ENCODE assay signal across 10 cellular contexts in genomic region chr22:18109410-18110193, GRCh38. TPM values are rescaled to one million over a fixed set of nuclear protein-coding genes. Genes with fewer than 3 reads are reported as not detected.
DNase-seq lines count a peak whose midpoint lies in the region; ATAC-seq and TF ChIP-seq lines count a peak whose summit lies in the region.
"Had no signal": no experiment of that assay in that cellular context is flagged by ENCODE, and none has a peak within 500 bp of the region (broad histone marks: within the 10 kb centered on the region; RNA-seq: fewer than 3 reads in every experiment).

No MANE protein-coding gene starts in this region.

- no peak for ATAC-seq in activated CD8-positive, alpha-beta T cell treated with anti-CD3 and anti-CD28 coated beads for 36 hours
- ATAC-seq in stimulated activated naive CD8-positive, alpha-beta T cell treated with anti-CD3 and anti-CD28 coated beads, Interleukin-15, amount 100 ng/mL, for 72 hours: no peak
- ATAC-seq in GM18870 (IDR thresholded peaks at IDR 0.05; ENCODE audit: unreplicated experiment): no peak

- H3K4me1 Mint-ChIP-seq in activated CD4-positive, alpha-beta T cell treated with anti-CD3 and anti-CD28 coated beads, Interleukin-2, amount 10 ng/mL, durations not matched to agents 24 days and 14 days: peaks cover 30% of the 10 kb centered on the region
- H3K4me1 Mint-ChIP-seq in activated CD8-positive, alpha-beta T cell treated with anti-CD3 and anti-CD28 coated beads for 36 hours (ENCODE audit: low read depth): peaks cover 34% of the 10 kb centered on the region
- peaks cover 59% of the 10 kb centered on the region for H3K4me1 Mint-ChIP-seq in stimulated activated naive CD8-positive, alpha-beta T cell treated with anti-CD3 and anti-CD28 coated beads, Interleukin-15, amount 100 ng/mL, for 72 hours

- peak overlapping the region; percentile 31 for H3K27ac Mint-ChIP-seq in activated CD4-positive, alpha-beta T cell treated with anti-CD3 and anti-CD28 coated beads, Interleukin-2, amount 10 ng/mL, durations not matched to agents 24 days and 14 days
- no peak overlapping the region for H3K27ac Mint-ChIP-seq in activated CD8-positive, alpha-beta T cell treated with anti-CD3 and anti-CD28 coated beads for 36 hours
- H3K27ac Mint-ChIP-seq in stimulated activated naive CD8-positive, alpha-beta T cell treated with anti-CD3 and anti-CD28 coated beads, Interleukin-15, amount 100 ng/mL, for 72 hours: no peak overlapping the region

- H3K4me3 ChIP-seq in iPS-15b (ENCODE audit: low read depth, low read length): peak overlapping the region; percentile 53

- H3K9me3 Mint-ChIP-seq in activated CD4-positive, alpha-beta T cell treated with anti-CD3 and anti-CD28 coated beads, Interleukin-2, amount 10 ng/mL, durations not matched to agents 24 days and 14 days: peaks cover 11% of the 10 kb centered on the region
- H3K9me3 Mint-ChIP-seq in activated CD8-positive, alpha-beta T cell treated with anti-CD3 and anti-CD28 coated beads for 36 hours: peaks cover 13% of the 10 kb centered on the region
- peaks cover 15 to 20% of the 10 kb centered on the region in 2 donors for H3K9me3 Mint-ChIP-seq in stimulated activated naive CD8-positive, alpha-beta T cell treated with anti-CD3 and anti-CD28 coated beads, Interleukin-15, amount 100 ng/mL, for 72 hours

- TF ChIP-seq CTCF in activated CD8-positive, alpha-beta T cell treated with anti-CD3 and anti-CD28 coated beads for 36 hours (IDR thresholded peaks at IDR 0.05): no peak

- no peak overlapping the region for H3K9ac ChIP-seq in iPS-15b (ENCODE audit: low read depth, low read length)

- CTCF ChIA-PET in activated CD8-positive, alpha-beta T cell treated with anti-CD3 and anti-CD28 coated beads for 36 hours (lab: Charles Lee): no interaction called here

- intact Hi-C loops in activated CD4-positive, alpha-beta T cell treated with anti-CD3 and anti-CD28 coated beads, Interleukin-2, amount 10 ng/mL, durations not matched to agents 24 days and 14 days (cut with micrococcal nuclease): no loop called here
- intact Hi-C loops in activated CD8-positive, alpha-beta T cell treated with anti-CD3 and anti-CD28 coated beads for 36 hours (cut with micrococcal nuclease): no loop called here

- DNase-seq in activated CD4-positive, alpha-beta T cell treated with anti-CD3 and anti-CD28 coated beads, Interleukin-2, amount 10 ng/mL, durations not matched to agents 24 days and 14 days: no peak
- no peak for DNase-seq in activated CD4-positive, alpha-beta T cell treated with anti-CD3 and anti-CD28 coated beads, Interleukin-2, amount 50 U/mL, for 4 hours
- DNase-seq in activated CD8-positive, alpha-beta T cell treated with anti-CD3 and anti-CD28 coated beads for 36 hours: no peak
- DNase-seq in stimulated activated naive CD8-positive, alpha-beta T cell treated with anti-CD3 and anti-CD28 coated beads, Interleukin-15, amount 100 ng/mL, for 72 hours: no peak
- no peak for DNase-seq in SHP77 treated with DMSO at 0.1 percent for 48 hours (lab: John Stamatoyannopoulos, UW)
- DNase-seq in RKO (ENCODE audit: low spot score): no peak
- DNase-seq: activated CD4-positive, alpha-beta T cell treated with anti-CD3 and anti-CD28 coated beads, Interleukin-2, amount 50 U/mL, for 1 hour had no signal

- peaks cover 2% of the 10 kb centered on the region for H3K9me3 ChIP-seq in iPS-15b (ENCODE audit: control insufficient read depth, insufficient read depth, low read length)
- H3K9me3 ChIP-seq: neutrophil had no signal

- no peaks in the 10 kb centered on the region for H3K4me1 ChIP-seq in iPS-15b (ENCODE audit: control insufficient read depth, insufficient read depth, low read length)

- H3K4me3 Mint-ChIP-seq in activated CD4-positive, alpha-beta T cell treated with anti-CD3 and anti-CD28 coated beads, Interleukin-2, amount 10 ng/mL, durations not matched to agents 24 days and 14 days: peak overlapping the region; percentile 78
- H3K4me3 Mint-ChIP-seq in activated CD8-positive, alpha-beta T cell treated with anti-CD3 and anti-CD28 coated beads for 36 hours: peak overlapping the region; percentile 54
- peak overlapping the region; percentile 73 to 82 for H3K4me3 Mint-ChIP-seq in stimulated activated naive CD8-positive, alpha-beta T cell treated with anti-CD3 and anti-CD28 coated beads, Interleukin-15, amount 100 ng/mL, for 72 hours

- H3K27me3 ChIP-seq in iPS-15b (ENCODE audit: control insufficient read depth, insufficient read depth, low read length): peaks cover 31% of the 10 kb centered on the region

- no peaks in the 10 kb centered on the region for H3K36me3 ChIP-seq in iPS-15b (ENCODE audit: control insufficient read depth, insufficient read depth, low read length)
- H3K36me3 ChIP-seq: neutrophil had no signal

- H3K27me3 Mint-ChIP-seq in activated CD4-positive, alpha-beta T cell treated with anti-CD3 and anti-CD28 coated beads, Interleukin-2, amount 10 ng/mL, durations not matched to agents 24 days and 14 days: peaks cover 36% of the 10 kb centered on the region
- H3K27me3 Mint-ChIP-seq in activated CD8-positive, alpha-beta T cell treated with anti-CD3 and anti-CD28 coated beads for 36 hours: peaks cover 39% of the 10 kb centered on the region
- H3K27me3 Mint-ChIP-seq in stimulated activated naive CD8-positive, alpha-beta T cell treated with anti-CD3 and anti-CD28 coated beads, Interleukin-15, amount 100 ng/mL, for 72 hours: peaks cover 75% of the 10 kb centered on the region

- peaks cover 21% of the 10 kb centered on the region for H3K36me3 Mint-ChIP-seq in activated CD4-positive, alpha-beta T cell treated with anti-CD3 and anti-CD28 coated beads, Interleukin-2, amount 10 ng/mL, durations not matched to agents 24 days and 14 days (ENCODE audit: low read depth)
- peaks cover 27% of the 10 kb centered on the region for H3K36me3 Mint-ChIP-seq in activated CD8-positive, alpha-beta T cell treated with anti-CD3 and anti-CD28 coated beads for 36 hours (ENCODE audit: low read depth)

- POLR2A ChIA-PET in activated CD8-positive, alpha-beta T cell treated with anti-CD3 and anti-CD28 coated beads for 36 hours (lab: Charles Lee): no interaction called here

RNA-seq across cellular contexts. Expression of gene TUBA8, which starts 1.0 kb away (rescaled TPM):
- total RNA-seq in activated CD4-positive, alpha-beta T cell treated with anti-CD3 and anti-CD28 coated beads, Interleukin-2, amount 10 ng/mL, durations not matched to agents 24 days and 14 days: 1.2 and 1.7 TPM in 2 replicates
- total RNA-seq in activated CD8-positive, alpha-beta T cell treated with anti-CD3 and anti-CD28 coated beads for 36 hours: under 1 TPM; 0.56 to 0.85 TPM

RNA-seq across cellular contexts. Expression of gene PEX26, which starts 31.8 kb away (rescaled TPM):
- total RNA-seq in activated CD4-positive, alpha-beta T cell treated with anti-CD3 and anti-CD28 coated beads, Interleukin-2, amount 10 ng/mL, durations not matched to agents 24 days and 14 days: 53.5 and 54.0 TPM in 2 replicates
- 10 to 100 TPM; 57.8 to 59.7 TPM for total RNA-seq in activated CD8-positive, alpha-beta T cell treated with anti-CD3 and anti-CD28 coated beads for 36 hours

RNA-seq across cellular contexts. Expression of gene USP18, which starts 40.4 kb away (rescaled TPM):
- total RNA-seq in activated CD4-positive, alpha-beta T cell treated with anti-CD3 and anti-CD28 coated beads, Interleukin-2, amount 10 ng/mL, durations not matched to agents 24 days and 14 days: 22.7 and 23.4 TPM in 2 replicates
- 1 to 10 TPM; 6.4 to 6.6 TPM for total RNA-seq in activated CD8-positive, alpha-beta T cell treated with anti-CD3 and anti-CD28 coated beads for 36 hours
